8 cellular contexts compared by ENCODE assay signal in the genomic region with DNA sequence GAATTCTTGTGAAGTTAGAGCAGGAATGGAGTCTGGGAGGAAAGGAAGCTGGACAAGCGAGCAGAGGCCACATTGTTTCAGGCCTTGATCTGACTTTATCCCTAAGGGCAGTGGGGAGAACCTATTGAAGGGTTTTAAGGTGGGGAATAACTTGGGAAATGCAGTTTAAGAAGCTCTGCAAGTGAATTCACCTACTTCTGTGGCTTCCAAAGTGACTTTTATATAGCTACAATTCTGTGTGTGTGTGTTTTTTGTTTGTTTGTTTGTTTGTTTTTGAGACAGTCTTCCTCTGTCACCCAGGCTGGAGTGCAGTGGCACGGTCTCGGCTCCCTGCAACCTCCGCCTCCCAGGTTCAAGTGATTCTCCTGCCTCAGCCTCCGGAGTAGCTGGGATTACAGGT. TPM values are rescaled to one million over a fixed set of nuclear protein-coding genes. Genes with fewer than 3 reads are reported as not detected.
DNase-seq lines count a peak whose midpoint lies in the region; ATAC-seq and TF ChIP-seq lines count a peak whose summit lies in the region.
"Not testable (repeated sequence)": the region's sequence is repeated elsewhere in the genome, so short reads cannot be mapped to it uniquely, and the experiment has no call there.

No MANE protein-coding gene starts in this region.

- H3K27me3 Mint-ChIP-seq in activated T-helper 1 cell treated with anti-CD3 and anti-CD28 coated beads, Interleukin-12 subunit alpha, Interleukin-12 subunit beta, Interleukin-2, Interleukin-4 antibody, amounts not matched to agents 30 ng/mL and 10 ng/mL and 1 ng/mL, durations not matched to agents 14 hours and 24 hours and 36 hours (ENCODE audit: insufficient read depth); chondrocyte (ENCODE audit: low read depth); naive B cell: not testable (repeated sequence)

- H3K4me2 ChIP-seq in GM23248 (ENCODE audit: unreplicated experiment) = peak overlapping the region; percentile 85
- H3K4me2 ChIP-seq in PC-3 (ENCODE audit: low read length) = peak overlapping the region; percentile 99

- peaks cover 13% of the 10 kb centered on the region for H3K36me3 Mint-ChIP-seq in activated T-helper 1 cell treated with anti-CD3 and anti-CD28 coated beads, Interleukin-12 subunit alpha, Interleukin-12 subunit beta, Interleukin-2, Interleukin-4 antibody, amounts not matched to agents 30 ng/mL and 10 ng/mL and 1 ng/mL, durations not matched to agents 14 hours and 24 hours and 36 hours (ENCODE audit: low read depth)
- H3K36me3 Mint-ChIP-seq in chondrocyte (ENCODE audit: low read depth) = peaks cover 11% of the 10 kb centered on the region
- not testable (repeated sequence) for H3K36me3 Mint-ChIP-seq in naive B cell

- TF ChIP-seq POLR2A in gastroesophageal sphincter (IDR thresholded peaks at IDR 0.05) = not testable (repeated sequence)

- 76 to 83% methylated on average over 5 of the region's 5 CpGs for WGBS in GM23248 (ENCODE audit: low coverage in 1 of 2, low lambda C conversion rate in 2 of 2, missing lambda C conversion rate in 2 of 2), 2 experiments
- WGBS in gastroesophageal sphincter (ENCODE audit: low coverage in 1 of 2), 2 donors = 60 to 78% methylated on average over 2 to 4 of the region's 5 CpGs

- not testable (repeated sequence) for H3K36me3 ChIP-seq in GM23248 (ENCODE audit: low read depth)
- peaks cover 17% of the 10 kb centered on the region; the same call in 1 of the 2 replicates for H3K36me3 ChIP-seq in PC-3 (ENCODE audit: low read depth, low read length)
- H3K36me3 ChIP-seq in gastroesophageal sphincter = peaks cover 0 to 41% of the 10 kb centered on the region in 2 donors

- H3K27ac ChIP-seq in 22Rv1 (peak overlapping the region; percentile 98), GM23248 (peak overlapping the region; percentile 94), gastroesophageal sphincter (peak overlapping the region in 3 of 4 donors; percentile 85 to 98 (median 97)), skin epidermis (peak overlapping the region in 14 of 21 experiments; percentile 81 to 97 (median 92))
- not testable (repeated sequence) for H3K27ac ChIP-seq in PC-3 (ENCODE audit: low read length)

- peak overlapping the region; percentile 80 for H3K4me3 ChIP-seq in GM23248
- peak overlapping the region; percentile 79 for H3K4me3 ChIP-seq in PC-3 (ENCODE audit: low read length)
- H3K4me3 ChIP-seq in gastroesophageal sphincter = peak overlapping the region in 1 of 2 donors; percentile 90
- H3K4me3 ChIP-seq in skin epidermis = peak overlapping the region in 2 of 7 experiments; percentile 39 to 74

- not testable (repeated sequence) for H4K20me1 ChIP-seq in GM23248 (ENCODE audit: insufficient read depth)
- peaks cover 22% of the 10 kb centered on the region for H4K20me1 ChIP-seq in PC-3 (ENCODE audit: low read length)

- not testable (repeated sequence) for H3K9me3 Mint-ChIP-seq in activated T-helper 1 cell treated with anti-CD3 and anti-CD28 coated beads, Interleukin-12 subunit alpha, Interleukin-12 subunit beta, Interleukin-2, Interleukin-4 antibody, amounts not matched to agents 30 ng/mL and 10 ng/mL and 1 ng/mL, durations not matched to agents 14 hours and 24 hours and 36 hours; chondrocyte (ENCODE audit: low read depth); naive B cell

- not testable (repeated sequence) for ATAC-seq in PC-3; gastroesophageal sphincter; naive B cell (ENCODE audit: low read depth in 2 of 2)

- H3K9me3 ChIP-seq in GM23248 (ENCODE audit: low read depth); PC-3 (ENCODE audit: low read length); gastroesophageal sphincter: not testable (repeated sequence)

- intact Hi-C loops in PC-3 (cut with micrococcal nuclease) = not testable (repeated sequence)
- intact Hi-C loops in activated T-helper 1 cell treated with anti-CD3 and anti-CD28 coated beads, Interleukin-12 subunit alpha, Interleukin-12 subunit beta, Interleukin-2, Interleukin-4 antibody, amounts not matched to agents 30 ng/mL and 10 ng/mL and 1 ng/mL, durations not matched to agents 14 hours and 24 hours and 36 hours (cut with micrococcal nuclease) = loop anchor here (5.0 kb wide), 2 partner anchors 111 to 291 kb away; a partner anchor contains a TSS

- H3K27me3 ChIP-seq in GM23248 (replicated peaks; ENCODE audit: insufficient read depth); PC-3 (ENCODE audit: low read length); gastroesophageal sphincter: not testable (repeated sequence)

- TSS peak; percentile 9 for BruUV-seq in PC-3 (replicated peaks; lab: Mats Ljungman, UMichigan)

- not testable (repeated sequence) for DNase-seq in GM23248; PC-3; activated T-helper 1 cell treated with anti-CD3 and anti-CD28 coated beads, Interleukin-12 subunit alpha, Interleukin-12 subunit beta, Interleukin-2, Interleukin-4 antibody, amounts not matched to agents 30 ng/mL and 10 ng/mL and 1 ng/mL, durations not matched to agents 14 hours and 24 hours and 36 hours (ENCODE audit: low spot score); chondrocyte (ENCODE audit: low spot score); naive B cell

- H3K4me1 ChIP-seq in GM23248 (ENCODE audit: insufficient read depth) (0 out of 2 replicates have a peak, but pooled peaks cover 11% of the 10 kb centered on the region), PC-3 (ENCODE audit: insufficient read depth, low read length) (peaks cover 17% of the 10 kb centered on the region), gastroesophageal sphincter (peaks cover 0 to 72% (median 9%) of the 10 kb centered on the region in 3 donors)

- CTCF ChIA-PET in PC-3 (lab: Charles Lee) = not testable (repeated sequence)

- TF ChIP-seq EP300 in gastroesophageal sphincter (IDR thresholded peaks at IDR 0.05) = not testable (repeated sequence)

- H3K9ac ChIP-seq in GM23248 (peak overlapping the region; percentile 95), PC-3 (ENCODE audit: low read length) (0 out of 2 replicates have a peak overlapping the region, but pooled peaks have one; percentile 99)

- H3K79me2 ChIP-seq in GM23248 (ENCODE audit: insufficient read depth) = peaks cover 73% of the 10 kb centered on the region
- peaks cover 71% of the 10 kb centered on the region for H3K79me2 ChIP-seq in PC-3 (ENCODE audit: low read length)

- peak overlapping the region; percentile 98 for H3K4me3 Mint-ChIP-seq in activated T-helper 1 cell treated with anti-CD3 and anti-CD28 coated beads, Interleukin-12 subunit alpha, Interleukin-12 subunit beta, Interleukin-2, Interleukin-4 antibody, amounts not matched to agents 30 ng/mL and 10 ng/mL and 1 ng/mL, durations not matched to agents 14 hours and 24 hours and 36 hours
- peak overlapping the region; percentile 99 for H3K4me3 Mint-ChIP-seq in chondrocyte (ENCODE audit: unreplicated experiment)
- peak overlapping the region; percentile 89 to 100 (median 100) for H3K4me3 Mint-ChIP-seq in naive B cell

- POLR2A ChIA-PET in PC-3 (lab: Charles Lee; ENCODE audit: unreplicated experiment) = interaction anchor here (0.5 to 2.1 kb wide), 2 partner anchors 12 to 231 kb away, joined by 4 to 51 read pairs; a partner anchor contains a TSS

- not testable (repeated sequence) for TF ChIP-seq CTCF in 22Rv1 (IDR thresholded peaks at IDR 0.05); PC-3 (conservative IDR thresholded peaks at IDR 0.05; ENCODE audit: low read depth, low read length); chondrocyte (IDR thresholded peaks at IDR 0.05); gastroesophageal sphincter (IDR thresholded peaks at IDR 0.05)

- H2AFZ ChIP-seq in GM23248; PC-3 (ENCODE audit: low read length): not testable (repeated sequence)

- H3F3A ChIP-seq in GM23248 (ENCODE audit: insufficient read depth); PC-3 (ENCODE audit: low read length, unreplicated experiment): not testable (repeated sequence)

- peak overlapping the region; percentile 100 for H3K27ac Mint-ChIP-seq in activated T-helper 1 cell treated with anti-CD3 and anti-CD28 coated beads, Interleukin-12 subunit alpha, Interleukin-12 subunit beta, Interleukin-2, Interleukin-4 antibody, amounts not matched to agents 30 ng/mL and 10 ng/mL and 1 ng/mL, durations not matched to agents 14 hours and 24 hours and 36 hours
- peak overlapping the region; percentile 98 for H3K27ac Mint-ChIP-seq in chondrocyte (ENCODE audit: unreplicated experiment)
- H3K27ac Mint-ChIP-seq in naive B cell = peak overlapping the region in 4 of 6 donors; percentile 96 to 99 (median 97)

- peaks cover 29% of the 10 kb centered on the region for H3K4me1 Mint-ChIP-seq in activated T-helper 1 cell treated with anti-CD3 and anti-CD28 coated beads, Interleukin-12 subunit alpha, Interleukin-12 subunit beta, Interleukin-2, Interleukin-4 antibody, amounts not matched to agents 30 ng/mL and 10 ng/mL and 1 ng/mL, durations not matched to agents 14 hours and 24 hours and 36 hours (ENCODE audit: low read depth)
- H3K4me1 Mint-ChIP-seq in chondrocyte (ENCODE audit: low read depth) = peaks cover 35% of the 10 kb centered on the region
- peaks cover 26 to 47% (median 46%) of the 10 kb centered on the region in 3 donors for H3K4me1 Mint-ChIP-seq in naive B cell

- not testable (repeated sequence) for H3K9me2 ChIP-seq in GM23248 (ENCODE audit: insufficient read depth); PC-3 (replicated peaks; ENCODE audit: low read length)

- in situ Hi-C loops in GM23248 (cut with MboI) = not testable (repeated sequence)

RNA-seq across cellular contexts. Expression of a gene that starts 1.4 kb away (rescaled TPM):
- 56.1 and 60.8 TPM in 2 replicates for total RNA-seq in GM23248 (2014; rRNA removed; shearing (Covaris generic))
- polyA plus RNA-seq in GM23248 (2016; fragmentation: Nextera tagmentation; extraction: Ambion mirVana) (50.3 and 51.3 TPM in 2 replicates), naive B cell (ENCODE audit: low read depth in 6 of 6) (100 to 1,000 TPM in 4 of 6 donors, 10 to 100 TPM in 2; 94.3 to 112 (median 106) TPM)
- total RNA-seq in PC-3 (2014; rRNA removed) (92.7 and 117 TPM in 2 replicates), chondrocyte (164 to 222 TPM (median 168 TPM) in 3 replicates), gastroesophageal sphincter (100 to 1,000 TPM in 2 of 4 donors, 10 to 100 TPM in 2; 61.5 to 110 (median 99.0) TPM)
- 143 and 145 TPM in 2 replicates for total RNA-seq in activated T-helper 1 cell treated with anti-CD3 and anti-CD28 coated beads, Interleukin-12 subunit alpha, Interleukin-12 subunit beta, Interleukin-2, Interleukin-4 antibody, amounts not matched to agents 30 ng/mL and 10 ng/mL and 1 ng/mL, durations not matched to agents 14 hours and 24 hours and 36 hours

RNA-seq across cellular contexts. Expression of a gene that starts 9.8 kb away (rescaled TPM):
- 65.3 and 88.9 TPM in 2 replicates for total RNA-seq in GM23248 (2014; rRNA removed; shearing (Covaris generic))
- polyA plus RNA-seq in GM23248 (2016; fragmentation: Nextera tagmentation; extraction: Ambion mirVana) (40.2 and 43.3 TPM in 2 replicates), naive B cell (ENCODE audit: low read depth in 6 of 6) (10 to 100 TPM; 25.4 to 40.6 (median 27.5) TPM)
- total RNA-seq in PC-3 (2014; rRNA removed) (37.2 and 43.3 TPM in 2 replicates), chondrocyte (18.3 to 29.7 TPM (median 21.5 TPM) in 3 replicates), gastroesophageal sphincter (10 to 100 TPM; 11.8 to 29.0 (median 24.6) TPM)
- 35.7 and 37.4 TPM in 2 replicates for total RNA-seq in activated T-helper 1 cell treated with anti-CD3 and anti-CD28 coated beads, Interleukin-12 subunit alpha, Interleukin-12 subunit beta, Interleukin-2, Interleukin-4 antibody, amounts not matched to agents 30 ng/mL and 10 ng/mL and 1 ng/mL, durations not matched to agents 14 hours and 24 hours and 36 hours

RNA-seq across cellular contexts. Expression of a gene that starts 13.3 kb away (rescaled TPM):
- total RNA-seq in GM23248 (2014; rRNA removed; shearing (Covaris generic)) = 129 and 132 TPM in 2 replicates
- polyA plus RNA-seq in GM23248 (2016; fragmentation: Nextera tagmentation; extraction: Ambion mirVana) (211 and 218 TPM in 2 replicates), naive B cell (ENCODE audit: low read depth in 6 of 6) (100 to 1,000 TPM; 124 to 177 (median 143) TPM)
- total RNA-seq in PC-3 (2014; rRNA removed) (191 and 211 TPM in 2 replicates), chondrocyte (60.4 to 74.3 TPM (median 69.2 TPM) in 3 replicates), gastroesophageal sphincter (100 to 1,000 TPM in 3 of 4 donors, 10 to 100 TPM in 1; 79.4 to 131 (median 105) TPM)
- 126 and 129 TPM in 2 replicates for total RNA-seq in activated T-helper 1 cell treated with anti-CD3 and anti-CD28 coated beads, Interleukin-12 subunit alpha, Interleukin-12 subunit beta, Interleukin-2, Interleukin-4 antibody, amounts not matched to agents 30 ng/mL and 10 ng/mL and 1 ng/mL, durations not matched to agents 14 hours and 24 hours and 36 hours

RNA-seq across cellular contexts. Expression of a gene that starts 18.6 kb away (rescaled TPM):
- total RNA-seq in GM23248 (2014; rRNA removed; shearing (Covaris generic)) = 38.3 and 53.6 TPM in 2 replicates
- polyA plus RNA-seq in GM23248 (2016; fragmentation: Nextera tagmentation; extraction: Ambion mirVana) = 29.7 and 30.4 TPM in 2 replicates
- total RNA-seq in PC-3 (2014; rRNA removed) = 44.5 and 50.1 TPM in 2 replicates
- 34.5 and 36.8 TPM in 2 replicates for total RNA-seq in activated T-helper 1 cell treated with anti-CD3 and anti-CD28 coated beads, Interleukin-12 subunit alpha, Interleukin-12 subunit beta, Interleukin-2, Interleukin-4 antibody, amounts not matched to agents 30 ng/mL and 10 ng/mL and 1 ng/mL, durations not matched to agents 14 hours and 24 hours and 36 hours
- 25.6 to 31.0 TPM (median 26.3 TPM) in 3 replicates for total RNA-seq in chondrocyte
- total RNA-seq in gastroesophageal sphincter = 10 to 100 TPM; 29.1 to 38.9 (median 35.2) TPM
- polyA plus RNA-seq in naive B cell (ENCODE audit: low read depth in 6 of 6) = 10 to 100 TPM in 5 of 6 donors, 1 to 10 TPM in 1; 2.6 to 17.8 (median 15.1) TPM

RNA-seq across cellular contexts. Expression of a gene that starts 20.6 kb away (rescaled TPM):
- 192 and 210 TPM in 2 replicates for total RNA-seq in GM23248 (2014; rRNA removed; shearing (Covaris generic))
- polyA plus RNA-seq in GM23248 (2016; fragmentation: Nextera tagmentation; extraction: Ambion mirVana) (121 and 128 TPM in 2 replicates), naive B cell (ENCODE audit: low read depth in 6 of 6) (100 to 1,000 TPM in 3 of 6 donors, 10 to 100 TPM in 3; 78.6 to 117 (median 97.6) TPM)
- total RNA-seq in PC-3 (2014; rRNA removed) (532 and 576 TPM in 2 replicates), chondrocyte (133 to 199 TPM (median 140 TPM) in 3 replicates), gastroesophageal sphincter (100 to 1,000 TPM in 3 of 4 donors, 10 to 100 TPM in 1; 89.8 to 179 (median 118) TPM)
- 423 and 434 TPM in 2 replicates for total RNA-seq in activated T-helper 1 cell treated with anti-CD3 and anti-CD28 coated beads, Interleukin-12 subunit alpha, Interleukin-12 subunit beta, Interleukin-2, Interleukin-4 antibody, amounts not matched to agents 30 ng/mL and 10 ng/mL and 1 ng/mL, durations not matched to agents 14 hours and 24 hours and 36 hours
